Comparison of ENCODE assay signal across 20 cellular contexts in genomic region chr3:14450922-14451606, GRCh38. TPM values are rescaled to one million over a fixed set of nuclear protein-coding genes. Genes with fewer than 3 reads are reported as not detected.
DNase-seq lines count a peak whose midpoint lies in the region; TF ChIP-seq lines count a peak whose summit lies in the region.
"Had no signal": no experiment of that assay in that cellular context is flagged by ENCODE, and none has a peak within 500 bp of the region (broad histone marks: within the 10 kb centered on the region; RNA-seq: fewer than 3 reads in every experiment).

No MANE protein-coding gene starts in this region.

- no peaks in the 10 kb centered on the region for H3K79me2 ChIP-seq in ACC112 (ENCODE audit: control insufficient read depth, insufficient read depth, low read length, unreplicated experiment)

- H3K27ac ChIP-seq in ACC112 (ENCODE audit: low read depth, low read length) (peak overlapping the region; percentile 83; the same call in 1 of the 2 replicates), adrenal gland (peak overlapping the region in 3 of 5 donors; percentile 88 to 97 (median 95)), neutrophil (peak overlapping the region; percentile 83)
- H3K27ac ChIP-seq in CD4-positive, alpha-beta memory T cell (ENCODE audit: low read depth, low read length): no peak overlapping the region

- H3K36me3 ChIP-seq in ACC112 (ENCODE audit: insufficient read depth, low read length): peaks cover 24% of the 10 kb centered on the region; the same call in 1 of the 2 replicates
- H3K36me3 ChIP-seq in CD4-positive, alpha-beta memory T cell (ENCODE audit: insufficient read depth, low read length): peaks cover 56% of the 10 kb centered on the region
- H3K36me3 ChIP-seq in adrenal gland (replicated peaks in 1 of 2): peaks cover 0 to 44% of the 10 kb centered on the region in 2 donors
- peaks cover 100% of the 10 kb centered on the region for H3K36me3 ChIP-seq in neutrophil

- POLR2A ChIA-PET in CD4-positive, alpha-beta memory T cell (lab: Charles Lee; ENCODE audit: partially characterized antibody): interaction anchor here (0.8 kb wide), 1 partner anchor 19 kb away, joined by 3 read pairs; no protein-coding TSS in a partner anchor
- POLR2A ChIA-PET in activated CD4-positive, alpha-beta memory T cell treated with anti-CD3 and anti-CD28 coated beads, Interleukin-2, amount 10 ng/mL, durations not matched to agents 7 days and 5 days (lab: Charles Lee): interaction anchor here (1.0 to 1.4 kb wide), 2 partner anchors 18 to 272 kb away, joined by 4 to 5 read pairs; partner anchors contain the start of genes LSM3 and XPC

- no peak overlapping the region for H2AFZ ChIP-seq in ACC112 (ENCODE audit: low read length, unreplicated experiment)

- H3K4me3 Mint-ChIP-seq in CD4-positive, alpha-beta memory T cell: no peak overlapping the region
- no peak overlapping the region for H3K4me3 Mint-ChIP-seq in activated CD4-positive, alpha-beta memory T cell treated with anti-CD3 and anti-CD28 coated beads, Interleukin-2, amount 10 ng/mL, durations not matched to agents 7 days and 5 days
- H3K4me3 Mint-ChIP-seq: brain; dendritic cell treated with granulocyte-macrophage colony-stimulating factor and Interleukin-4, amounts not matched to agents 40 ng/mL and 50 ng/mL, for 4 days; natural killer cell treated with Interleukin-12 subunit alpha and Interleukin-12 subunit beta and Interleukin-15 and Interleukin-18, amount 100 ng/mL, for 72 hours had no signal

- no peaks in the 10 kb centered on the region for H3K27me3 ChIP-seq in ACC112 (ENCODE audit: insufficient read depth, low read length)
- no peaks in the 10 kb centered on the region for H3K27me3 ChIP-seq in CD4-positive, alpha-beta memory T cell (ENCODE audit: insufficient read depth, low read length)
- H3K27me3 ChIP-seq in adrenal gland: no peaks in the 10 kb centered on the region
- H3K27me3 ChIP-seq in neutrophil: no peaks in the 10 kb centered on the region

- H3K9me3 ChIP-seq in CD4-positive, alpha-beta memory T cell (ENCODE audit: control insufficient read depth in 1 of 2, low read length in 2 of 2): no peaks in the 10 kb centered on the region
- H3K9me3 ChIP-seq in adrenal gland (replicated peaks in 1 of 3) (no peaks in the 10 kb centered on the region), neutrophil (no peaks in the 10 kb centered on the region)

- CTCF ChIA-PET in CD4-positive, alpha-beta memory T cell (lab: Charles Lee; ENCODE audit: partially characterized antibody): interaction anchor here (1.1 to 2.3 kb wide), 4 partner anchors 10 to 49 kb away, joined by 3 to 9 read pairs (median 4); partner anchors contain the start of gene SLC6A6
- CTCF ChIA-PET in activated CD4-positive, alpha-beta memory T cell treated with anti-CD3 and anti-CD28 coated beads, Interleukin-2, amount 10 ng/mL, durations not matched to agents 7 days and 5 days (lab: Charles Lee): interaction anchor here (0.6 kb wide), 1 partner anchor 17 kb away, joined by 3 read pairs; no protein-coding TSS in a partner anchor

- no peak for TF ChIP-seq CTCF in adrenal gland (IDR thresholded peaks at IDR 0.05)
- TF ChIP-seq CTCF in neutrophil (IDR thresholded peaks at IDR 0.05): no peak

- H3K27ac Mint-ChIP-seq in CD4-positive, alpha-beta memory T cell: peak overlapping the region in 5 of 7 donors; percentile 8 to 74 (median 41)
- no peak overlapping the region for H3K27ac Mint-ChIP-seq in activated CD4-positive, alpha-beta memory T cell treated with anti-CD3 and anti-CD28 coated beads, Interleukin-2, amount 10 ng/mL, durations not matched to agents 7 days and 5 days
- H3K27ac Mint-ChIP-seq: dendritic cell treated with granulocyte-macrophage colony-stimulating factor and Interleukin-4, amounts not matched to agents 40 ng/mL and 50 ng/mL, for 4 days; natural killer cell treated with Interleukin-12 subunit alpha and Interleukin-12 subunit beta and Interleukin-15 and Interleukin-18, amount 100 ng/mL, for 72 hours had no signal

- no peaks in the 10 kb centered on the region for H3K27me3 Mint-ChIP-seq in CD4-positive, alpha-beta memory T cell
- H3K27me3 Mint-ChIP-seq in activated CD4-positive, alpha-beta memory T cell treated with anti-CD3 and anti-CD28 coated beads, Interleukin-2, amount 10 ng/mL, durations not matched to agents 7 days and 5 days: no peaks in the 10 kb centered on the region
- H3K27me3 Mint-ChIP-seq: dendritic cell treated with granulocyte-macrophage colony-stimulating factor and Interleukin-4, amounts not matched to agents 40 ng/mL and 50 ng/mL, for 4 days; natural killer cell treated with Interleukin-12 subunit alpha and Interleukin-12 subunit beta and Interleukin-15 and Interleukin-18, amount 100 ng/mL, for 72 hours had no signal

- intact Hi-C loops in CD4-positive, alpha-beta memory T cell (cut with micrococcal nuclease): no loop called here
- intact Hi-C loops in adrenal gland (cut with DNase I): loop anchor here in 1 of 2 donors (5.0 kb wide), 1 partner anchor 44 kb away; no protein-coding TSS in a partner anchor

- H3K4me1 Mint-ChIP-seq in CD4-positive, alpha-beta memory T cell: peaks cover 0 to 7% (median 0%) of the 10 kb centered on the region in 4 donors
- H3K4me1 Mint-ChIP-seq in activated CD4-positive, alpha-beta memory T cell treated with anti-CD3 and anti-CD28 coated beads, Interleukin-2, amount 10 ng/mL, durations not matched to agents 7 days and 5 days: peaks cover 8% of the 10 kb centered on the region

- peaks cover 0 to 2% (median 0%) of the 10 kb centered on the region in 8 donors for H3K9me3 Mint-ChIP-seq in CD4-positive, alpha-beta memory T cell
- peaks cover 2% of the 10 kb centered on the region for H3K9me3 Mint-ChIP-seq in activated CD4-positive, alpha-beta memory T cell treated with anti-CD3 and anti-CD28 coated beads, Interleukin-2, amount 10 ng/mL, durations not matched to agents 7 days and 5 days
- H3K9me3 Mint-ChIP-seq: brain; dendritic cell treated with granulocyte-macrophage colony-stimulating factor and Interleukin-4, amounts not matched to agents 40 ng/mL and 50 ng/mL, for 4 days had no signal

- WGBS in adrenal gland, 4 donors: 95 to 99% (median 98%) methylated on average over 5 of the region's 5 CpGs

- H3K4me1 ChIP-seq in ACC112 (ENCODE audit: control insufficient read depth, insufficient read depth, low read length, unreplicated experiment): peaks cover 21% of the 10 kb centered on the region
- H3K4me1 ChIP-seq in CD4-positive, alpha-beta memory T cell (ENCODE audit: insufficient read depth, low read length): no peaks in the 10 kb centered on the region
- H3K4me1 ChIP-seq in adrenal gland (replicated peaks in 1 of 2): peaks cover 39 to 42% of the 10 kb centered on the region in 2 donors
- peaks cover 11 to 19% of the 10 kb centered on the region in 2 experiments for H3K4me1 ChIP-seq in neutrophil (ENCODE audit: control insufficient read depth in 1 of 2, insufficient read depth in 1 of 2, low read depth in 1 of 2, low read length in 1 of 2)

- no peak for TF ChIP-seq POLR2A in adrenal gland (IDR thresholded peaks at IDR 0.05)

- DNase-seq in CD4-positive, alpha-beta memory T cell: no peak
- DNase-seq in adrenal gland: no peak
- no peak for DNase-seq in T-helper 1 cell
- DNase-seq in iPS-NIHi7 (ENCODE audit: extremely low spot score): no peak
- no peak for DNase-seq in activated CD4-positive, alpha-beta memory T cell treated with anti-CD3 and anti-CD28 coated beads, Interleukin-2, amount 10 ng/mL, durations not matched to agents 7 days and 5 days
- DNase-seq: activated CD4-positive, alpha-beta T cell treated with anti-CD3 and anti-CD28 coated beads, Interleukin-2, amount 50 U/mL, for 1 hour; activated naive CD4-positive, alpha-beta T cell treated with Interleukin-2 at 50 U/mL for 16 hours; AML-193; foreskin melanocyte; KG1; mesendoderm; NCI-H1930; NCI-H446; NK-92 treated with Interleukin-12 subunit alpha and Interleukin-12 subunit beta, amount 100 ng/mL, for 24 hours; RPMI8226 had no signal

- no peak overlapping the region for H3K4me3 ChIP-seq in ACC112 (ENCODE audit: low read depth, low read length)
- H3K4me3 ChIP-seq in CD4-positive, alpha-beta memory T cell (ENCODE audit: low read length in 2 of 2): no peak overlapping the region
- no peak overlapping the region for H3K4me3 ChIP-seq in adrenal gland
- no peak overlapping the region for H3K4me3 ChIP-seq in neutrophil (ENCODE audit: low read depth in 1 of 2, low read length in 1 of 2)

- peaks cover 38 to 79% of the 10 kb centered on the region in 2 donors for H3K36me3 Mint-ChIP-seq in CD4-positive, alpha-beta memory T cell
- H3K36me3 Mint-ChIP-seq in activated CD4-positive, alpha-beta memory T cell treated with anti-CD3 and anti-CD28 coated beads, Interleukin-2, amount 10 ng/mL, durations not matched to agents 7 days and 5 days (ENCODE audit: low read depth): peaks cover 48% of the 10 kb centered on the region

RNA-seq across cellular contexts. Expression of gene SLC6A6, which starts 48.7 kb away (rescaled TPM):
- 10 to 100 TPM; 50.6 to 51.8 TPM for total RNA-seq in CD4-positive, alpha-beta memory T cell
- 1 to 10 TPM; 3.8 to 8.8 TPM for polyA plus RNA-seq in CD4-positive, alpha-beta memory T cell
- total RNA-seq in adrenal gland: 100 to 1,000 TPM in 3 of 8 donors, 10 to 100 TPM in 5; 71.8 to 197 (median 90.6) TPM
- 10 to 100 TPM; 10.6 to 80.8 (median 13.0) TPM for polyA plus RNA-seq in adrenal gland
- 10 to 100 TPM; 59.0 to 61.5 TPM for total RNA-seq in activated CD4-positive, alpha-beta memory T cell treated with anti-CD3 and anti-CD28 coated beads, Interleukin-2, amount 10 ng/mL, durations not matched to agents 7 days and 5 days
